8 cellular contexts compared by ENCODE assay signal in the genomic region with DNA sequence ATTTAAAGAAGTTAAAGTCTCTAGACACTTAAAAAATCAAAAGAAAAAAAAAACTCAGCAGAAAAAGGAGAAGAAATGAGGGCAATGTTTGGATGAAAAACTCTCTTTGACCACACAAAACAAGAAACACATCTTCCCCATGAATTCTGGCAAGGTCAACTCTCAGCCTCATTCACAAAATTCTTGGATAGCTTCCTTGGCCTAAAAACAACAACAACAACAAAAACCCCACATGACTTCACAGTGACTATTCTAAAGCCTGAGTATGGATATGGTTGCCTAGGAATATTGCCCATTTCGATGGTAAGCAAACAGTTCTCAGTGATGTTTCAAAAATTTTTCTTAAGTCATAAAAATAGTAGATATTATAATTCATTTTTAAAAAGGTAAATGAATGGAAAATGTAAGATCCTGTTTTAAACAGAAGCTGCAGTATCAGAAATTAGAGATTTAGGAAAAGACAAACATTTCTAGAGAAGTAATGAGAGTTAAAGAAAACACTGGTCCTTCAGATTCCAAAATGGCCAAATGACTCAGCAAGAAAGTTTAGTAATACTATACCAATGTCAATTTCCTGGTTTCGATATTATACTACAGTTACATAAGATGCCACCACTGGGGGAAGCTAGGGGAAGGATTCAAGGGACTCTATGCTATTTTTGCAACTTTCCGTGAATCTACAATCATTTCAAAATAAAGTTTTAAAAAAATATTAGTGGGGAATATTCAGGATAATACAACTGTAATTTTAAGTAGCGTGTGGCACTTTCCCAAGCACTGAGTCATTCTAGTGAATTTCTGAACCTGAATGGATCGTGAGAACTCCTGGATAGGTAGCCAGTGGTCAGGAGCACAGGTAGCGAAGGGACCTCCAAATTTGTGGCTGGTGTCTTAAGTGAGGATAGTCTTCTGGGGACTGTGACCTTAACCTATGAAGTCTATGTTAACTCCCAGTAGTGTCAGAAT. TPM values are rescaled to one million over a fixed set of nuclear protein-coding genes. Genes with fewer than 3 reads are reported as not detected.
DNase-seq lines count a peak whose midpoint lies in the region; ATAC-seq and TF ChIP-seq lines count a peak whose summit lies in the region.

No MANE protein-coding gene starts in this region.

- POLR2A ChIA-PET in T-cell (lab: Charles Lee), result no interaction called here

- H3K27ac Mint-ChIP-seq in HFFc6 (peak overlapping the region; percentile 88), T-cell (peak overlapping the region; percentile 50 to 65)
- H3K27ac Mint-ChIP-seq in stimulated activated naive B cell treated with anti-CD40 and anti-IgM and Interleukin-4, amounts not matched to agents 10 μg/mL and 1 μg/mL and 100 μg/mL, for 72 hours, result no peak overlapping the region

- no peaks in the 10 kb centered on the region; the same call in 1 of the 2 replicates for H3K27me3 Mint-ChIP-seq in HFFc6 (ENCODE audit: insufficient read depth)
- H3K27me3 Mint-ChIP-seq in T-cell, result no peaks in the 10 kb centered on the region
- no peaks in the 10 kb centered on the region for H3K27me3 Mint-ChIP-seq in stimulated activated naive B cell treated with anti-CD40 and anti-IgM and Interleukin-4, amounts not matched to agents 10 μg/mL and 1 μg/mL and 100 μg/mL, for 72 hours

- no peak for TF ChIP-seq CTCF in HFFc6 (IDR thresholded peaks at IDR 0.05)

- H3K9me3 Mint-ChIP-seq in HFFc6 (no peaks in the 10 kb centered on the region), T-cell (peaks cover 0 to 2% (median 0%) of the 10 kb centered on the region in 3 donors)
- H3K9me3 Mint-ChIP-seq in stimulated activated naive B cell treated with anti-CD40 and anti-IgM and Interleukin-4, amounts not matched to agents 10 μg/mL and 1 μg/mL and 100 μg/mL, for 72 hours, result no peaks in the 10 kb centered on the region

- ATAC-seq in T-cell (replicated peaks in 1 of 4) (no peak), HG03097 (IDR thresholded peaks at IDR 0.05; ENCODE audit: low FRiP score, unreplicated experiment) (no peak)
- ATAC-seq in stimulated activated naive B cell treated with anti-CD40 and anti-IgM and Interleukin-4, amounts not matched to agents 10 μg/mL and 1 μg/mL and 100 μg/mL, for 72 hours (replicated peaks), result peak; percentile 29 to 38

- DNase-seq in HFFc6, result peak; percentile 51
- no peak for DNase-seq in T-cell
- DNase-seq in globus pallidus (ENCODE audit: low spot score), result peak; percentile 85
- no peak for DNase-seq in stimulated activated naive B cell treated with anti-CD40 and anti-IgM and Interleukin-4, amounts not matched to agents 10 μg/mL and 1 μg/mL and 100 μg/mL, for 72 hours
- DNase-seq in activated CD4-positive, CD25-positive, alpha-beta regulatory T cell treated with anti-CD3 and anti-CD28 coated beads, Interleukin-2, amount 50 U/mL, for 72 hours, result no peak
- no peak for DNase-seq in activated naive CD4-positive, alpha-beta T cell treated with Interleukin-2 at 50 U/mL for 16 hours
- DNase-seq in NCI-H446 treated with DMSO at 0.1 percent for 48 hours (lab: John Stamatoyannopoulos, UW), result no peak

- CTCF ChIA-PET in T-cell (lab: Charles Lee), result no interaction called here

- H3K4me3 Mint-ChIP-seq in HFFc6 (peak overlapping the region; percentile 54), T-cell (no peak overlapping the region)
- no peak overlapping the region for H3K4me3 Mint-ChIP-seq in stimulated activated naive B cell treated with anti-CD40 and anti-IgM and Interleukin-4, amounts not matched to agents 10 μg/mL and 1 μg/mL and 100 μg/mL, for 72 hours

- H3K4me1 Mint-ChIP-seq in HFFc6 (ENCODE audit: low read depth) (peaks cover 26% of the 10 kb centered on the region), T-cell (peaks cover 14 to 26% (median 23%) of the 10 kb centered on the region in 3 donors)
- H3K4me1 Mint-ChIP-seq in stimulated activated naive B cell treated with anti-CD40 and anti-IgM and Interleukin-4, amounts not matched to agents 10 μg/mL and 1 μg/mL and 100 μg/mL, for 72 hours, result peaks cover 6 to 14% of the 10 kb centered on the region in 2 donors

- H3K36me3 Mint-ChIP-seq in HFFc6 (ENCODE audit: low read depth) (peaks cover 25% of the 10 kb centered on the region), T-cell (peaks cover 33% of the 10 kb centered on the region)
- peaks cover 15 to 35% of the 10 kb centered on the region in 2 donors for H3K36me3 Mint-ChIP-seq in stimulated activated naive B cell treated with anti-CD40 and anti-IgM and Interleukin-4, amounts not matched to agents 10 μg/mL and 1 μg/mL and 100 μg/mL, for 72 hours

RNA-seq across cellular contexts. Expression of a gene that starts 37.8 kb away (rescaled TPM):
- 10 to 100 TPM; 14.3 to 20.8 (median 16.7) TPM for total RNA-seq in HFFc6 (2021; fragmentation: NEBNext Ultra II Directional; extraction: Animal tissue kit (Norgen Biotek cat#: 25700))
- 10 to 100 TPM; 31.8 to 37.1 (median 32.2) TPM for total RNA-seq in T-cell

Comparison
In these comparisons a context has a peak if more than half of its experiments do, and no peak if none do; other contexts are left out.
1. DNase-seq: peak in HFFc6 (single experiment) and globus pallidus (single experiment); none in T-cell (0 of 34), stimulated activated naive B cell treated with anti-CD40 and anti-IgM and Interleukin-4, amounts not matched to agents 10 μg/mL and 1 μg/mL and 100 μg/mL, for 72 hours (single experiment), activated CD4-positive, CD25-positive, alpha-beta regulatory T cell treated with anti-CD3 and anti-CD28 coated beads, Interleukin-2, amount 50 U/mL, for 72 hours (single experiment), activated naive CD4-positive, alpha-beta T cell treated with Interleukin-2 at 50 U/mL for 16 hours (single experiment) and NCI-H446 treated with DMSO at 0.1 percent for 48 hours (single experiment).
2. ATAC-seq: peak in stimulated activated naive B cell treated with anti-CD40 and anti-IgM and Interleukin-4, amounts not matched to agents 10 μg/mL and 1 μg/mL and 100 μg/mL, for 72 hours (2 of 2); none in T-cell (0 of 4) and HG03097 (single experiment).